ENCODE assay signal across 25 cellular contexts in the genomic region with DNA sequence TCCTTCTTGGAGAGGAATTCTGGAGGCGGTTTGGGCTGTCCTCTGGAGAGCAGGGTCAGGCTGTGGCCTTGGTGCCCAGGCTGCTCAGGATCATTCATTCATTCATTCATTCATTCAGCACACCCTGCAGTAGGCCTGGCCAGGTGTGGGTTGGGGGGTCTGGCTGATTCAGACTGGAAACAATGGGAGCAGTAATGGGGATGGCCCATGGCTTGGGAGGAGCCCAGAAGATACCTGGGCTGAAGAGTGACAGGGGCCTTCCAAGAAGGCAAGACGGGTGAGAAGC.
"Had no signal": no experiment of that assay in that cellular context is flagged by ENCODE, and none has a peak within 500 bp of the region (broad histone marks: within the 10 kb centered on the region; RNA-seq: fewer than 3 reads in every experiment).

No MANE protein-coding gene starts in this region.

- H3K27me3 Mint-ChIP-seq: activated B cell treated with CpG ODN at 0.5 μM for 24 hours had no signal

- H3K27ac ChIP-seq: brain microvascular endothelial cell, cardiac muscle cell had no signal

- H3K36me3 ChIP-seq: brain microvascular endothelial cell, cardiac muscle cell had no signal

- FAIRE-seq: astrocyte, RCC 7860, TTC549 had no signal

- H3K27ac Mint-ChIP-seq: activated B cell treated with CpG ODN at 0.5 μM for 24 hours; activated CD4-positive, alpha-beta T cell treated with anti-CD3 and anti-CD28 coated beads, Interleukin-2, amount 10 ng/mL, durations not matched to agents 24 days and 14 days; activated naive CD8-positive, alpha-beta T cell treated with anti-CD3 and anti-CD28 coated beads, Interleukin-2, amount 50 U/mL, for 24 hours had no signal

- H3K27me3 ChIP-seq: brain microvascular endothelial cell, cardiac muscle cell had no signal

- H3K4me3 ChIP-seq: cardiac muscle cell had no signal

- ATAC-seq: activated naive CD8-positive, alpha-beta T cell treated with anti-CD3 and anti-CD28 coated beads, Interleukin-2, amount 50 U/mL, for 24 hours had no signal

- H3K9me3 Mint-ChIP-seq: activated CD4-positive, alpha-beta T cell treated with anti-CD3 and anti-CD28 coated beads, Interleukin-2, amount 10 ng/mL, durations not matched to agents 24 days and 14 days; activated naive CD8-positive, alpha-beta T cell treated with anti-CD3 and anti-CD28 coated beads, Interleukin-2, amount 50 U/mL, for 24 hours had no signal

- DNase-seq: activated B cell treated with CpG ODN at 0.5 μM for 24 hours; activated CD4-positive, alpha-beta T cell treated with anti-CD3 and anti-CD28 coated beads for 1 hour; activated CD4-positive, alpha-beta T cell treated with anti-CD3 and anti-CD28 coated beads, Interleukin-2, amount 10 ng/mL, durations not matched to agents 24 days and 14 days; activated CD4-positive, alpha-beta T cell treated with anti-CD3 and anti-CD28 coated beads, Interleukin-2, amount 50 U/mL, for 48 hours; activated naive CD4-positive, alpha-beta T cell treated with anti-CD3 and anti-CD28 coated beads, Interleukin-2, amount 50 U/mL, for 16 hours; activated naive CD8-positive, alpha-beta T cell treated with anti-CD3 and anti-CD28 coated beads, Interleukin-2, amount 50 U/mL, for 24 hours; activated T-cell treated with anti-CD3 and anti-CD28 coated beads for 4 hours; amniotic stem cell; brain microvascular endothelial cell; IMR-90; KG1; MV-4-11; NCI-H1092 treated with DMSO at 0.1 percent for 48 hours; NCI-H1436; NCI-H1694 treated with DMSO at 0.1 percent for 48 hours; NCI-H2029 treated with DMSO at 0.1 percent for 48 hours; NCI-H446; NCI-H524; SHP77 treated with DMSO at 0.1 percent for 48 hours; T-helper 2 cell; T1000 had no signal

- H3K4me3 Mint-ChIP-seq: activated B cell treated with CpG ODN at 0.5 μM for 24 hours; activated CD4-positive, alpha-beta T cell treated with anti-CD3 and anti-CD28 coated beads, Interleukin-2, amount 10 ng/mL, durations not matched to agents 24 days and 14 days; activated naive CD8-positive, alpha-beta T cell treated with anti-CD3 and anti-CD28 coated beads, Interleukin-2, amount 50 U/mL, for 24 hours had no signal
